Comparison of ENCODE assay signal across 1 cellular context in the genomic region with DNA sequence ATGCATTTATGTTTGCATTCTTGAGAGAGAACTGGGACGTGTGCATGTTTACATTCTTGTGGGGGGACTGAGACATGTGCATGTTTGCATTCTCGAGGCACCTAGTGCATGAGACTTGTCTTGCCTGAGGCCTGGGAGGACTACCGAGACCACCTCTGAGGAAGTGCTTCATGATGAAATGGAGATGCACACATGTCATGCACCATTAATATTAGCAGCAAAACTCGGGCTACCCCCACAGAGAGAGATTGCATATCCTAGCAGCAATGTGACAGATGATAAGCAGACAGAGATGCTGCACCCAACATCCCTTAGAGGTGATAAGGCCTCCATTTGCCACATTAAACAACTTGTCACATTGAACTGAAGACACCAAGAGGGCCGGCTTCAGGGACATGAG.
A peak's percentile ranks its signal among the peaks of the same experiment; 100 is the strongest.
TF ChIP-seq lines count a peak whose summit lies in the region.

No MANE protein-coding gene starts in this region.

TF ChIP-seq in HepG2, 621 proteins besides CTCF, POLR2A, EP300 and RAD21 (continued from another document):
- TF ChIP-seq, protein P1, sequence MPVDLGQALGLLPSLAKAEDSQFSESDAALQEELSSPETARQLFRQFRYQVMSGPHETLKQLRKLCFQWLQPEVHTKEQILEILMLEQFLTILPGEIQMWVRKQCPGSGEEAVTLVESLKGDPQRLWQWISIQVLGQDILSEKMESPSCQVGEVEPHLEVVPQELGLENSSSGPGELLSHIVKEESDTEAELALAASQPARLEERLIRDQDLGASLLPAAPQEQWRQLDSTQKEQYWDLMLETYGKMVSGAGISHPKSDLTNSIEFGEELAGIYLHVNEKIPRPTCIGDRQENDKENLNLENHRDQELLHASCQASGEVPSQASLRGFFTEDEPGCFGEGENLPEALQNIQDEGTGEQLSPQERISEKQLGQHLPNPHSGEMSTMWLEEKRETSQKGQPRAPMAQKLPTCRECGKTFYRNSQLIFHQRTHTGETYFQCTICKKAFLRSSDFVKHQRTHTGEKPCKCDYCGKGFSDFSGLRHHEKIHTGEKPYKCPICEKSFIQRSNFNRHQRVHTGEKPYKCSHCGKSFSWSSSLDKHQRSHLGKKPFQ (CRISPR knock-in tag; IDR thresholded peaks at IDR 0.05; ENCODE audit: insufficient replicate concordance) = no peak
- peak; percentile 37; the same call in 1 of the 2 replicates for TF ChIP-seq ZNF263 (CRISPR knock-in tag; IDR thresholded peaks at IDR 0.05)
- TF ChIP-seq, protein P2, sequence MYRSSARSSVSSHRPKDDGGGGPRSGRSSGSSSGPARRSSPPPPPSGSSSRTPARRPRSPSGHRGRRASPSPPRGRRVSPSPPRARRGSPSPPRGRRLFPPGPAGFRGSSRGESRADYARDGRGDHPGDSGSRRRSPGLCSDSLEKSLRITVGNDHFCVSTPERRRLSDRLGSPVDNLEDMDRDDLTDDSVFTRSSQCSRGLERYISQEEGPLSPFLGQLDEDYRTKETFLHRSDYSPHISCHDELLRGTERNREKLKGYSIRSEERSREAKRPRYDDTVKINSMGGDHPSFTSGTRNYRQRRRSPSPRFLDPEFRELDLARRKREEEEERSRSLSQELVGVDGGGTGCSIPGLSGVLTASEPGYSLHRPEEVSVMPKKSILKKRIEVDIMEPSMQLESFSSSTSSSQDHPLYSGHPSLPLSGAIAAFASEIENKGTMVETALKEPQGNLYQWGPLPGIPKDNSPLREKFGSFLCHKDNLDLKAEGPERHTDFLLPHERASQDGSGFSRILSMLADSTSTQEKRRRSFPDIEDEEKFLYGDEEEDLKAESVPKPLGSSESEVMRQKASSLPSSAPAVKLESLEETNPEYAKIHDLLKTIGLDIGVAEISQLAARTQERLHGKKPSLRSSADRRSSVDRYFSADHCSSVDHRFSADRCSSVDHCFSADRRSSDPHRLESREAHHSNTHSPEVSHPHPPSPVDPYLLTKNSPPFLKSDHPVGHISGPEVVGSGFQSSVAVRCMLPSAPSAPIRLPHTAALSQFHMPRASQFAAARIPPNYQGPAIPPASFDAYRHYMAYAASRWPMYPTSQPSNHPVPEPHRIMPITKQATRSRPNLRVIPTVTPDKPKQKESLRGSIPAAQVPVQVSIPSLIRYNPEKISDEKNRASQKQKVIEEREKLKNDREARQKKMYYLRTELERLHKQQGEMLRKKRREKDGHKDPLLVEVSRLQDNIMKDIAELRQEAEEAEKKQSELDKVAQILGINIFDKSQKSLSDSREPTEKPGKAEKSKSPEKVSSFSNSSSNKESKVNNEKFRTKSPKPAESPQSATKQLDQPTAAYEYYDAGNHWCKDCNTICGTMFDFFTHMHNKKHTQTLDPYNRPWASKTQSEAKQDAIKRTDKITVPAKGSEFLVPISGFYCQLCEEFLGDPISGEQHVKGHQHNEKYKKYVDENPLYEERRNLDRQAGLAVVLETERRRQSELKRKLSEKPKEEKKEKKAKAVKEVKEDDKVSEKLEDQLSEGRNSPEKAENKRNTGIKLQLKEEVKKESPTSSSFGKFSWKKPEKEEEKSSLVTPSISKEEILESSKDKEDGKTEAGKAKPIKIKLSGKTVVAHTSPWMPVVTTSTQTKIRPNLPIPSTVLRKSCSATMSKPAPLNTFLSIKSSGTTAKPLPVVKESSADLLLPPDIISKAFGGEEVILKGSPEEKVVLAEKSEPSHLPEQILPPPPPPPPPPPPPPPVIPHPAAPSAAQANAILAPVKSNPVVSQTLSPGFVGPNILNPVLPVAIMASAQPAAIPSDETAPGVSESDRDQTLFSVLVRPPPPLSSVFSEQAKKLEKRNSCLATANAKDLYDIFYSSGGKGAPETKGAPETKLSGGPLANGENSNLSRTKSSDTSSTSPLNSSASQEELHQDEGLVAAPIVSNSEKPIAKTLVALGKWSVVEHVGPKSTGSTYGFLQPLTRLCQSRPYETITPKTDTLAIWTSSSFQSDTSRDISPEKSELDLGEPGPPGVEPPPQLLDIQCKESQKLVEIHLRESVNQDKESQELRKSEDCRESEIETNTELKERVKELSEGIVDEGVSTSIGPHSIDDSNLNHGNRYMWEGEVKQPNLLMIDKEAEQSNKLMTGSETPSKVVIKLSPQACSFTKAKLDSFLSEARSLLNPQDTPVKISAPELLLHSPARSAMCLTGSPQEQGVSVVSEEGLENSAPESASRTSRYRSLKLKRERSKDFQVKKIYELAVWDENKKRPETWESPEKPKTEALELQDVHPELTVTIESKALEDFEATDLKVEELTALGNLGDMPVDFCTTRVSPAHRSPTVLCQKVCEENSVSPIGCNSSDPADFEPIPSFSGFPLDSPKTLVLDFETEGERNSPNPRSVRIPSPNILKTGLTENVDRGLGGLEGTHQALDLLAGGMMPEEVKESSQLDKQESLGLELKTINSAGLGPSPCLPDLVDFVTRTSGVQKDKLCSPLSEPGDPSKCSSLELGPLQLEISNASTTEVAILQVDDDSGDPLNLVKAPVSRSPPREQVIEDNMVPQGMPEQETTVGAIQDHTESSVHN (CRISPR knock-in tag; IDR thresholded peaks at IDR 0.05) = no peak
TF ChIP-seq in HepG2: peak in this region for 1.
